24 cellular contexts compared by ENCODE assay signal in genomic region chr13:23949200-23949599, GRCh38. TPM values are rescaled to one million over a fixed set of nuclear protein-coding genes. Genes with fewer than 3 reads are reported as not detected.
"Had no signal": no experiment of that assay in that cellular context is flagged by ENCODE, and none has a peak within 500 bp of the region (broad histone marks: within the 10 kb centered on the region; RNA-seq: fewer than 3 reads in every experiment).

No MANE protein-coding gene starts in this region.

- H3K4me1 ChIP-seq: heart left ventricle, psoas muscle, right lobe of liver, suprapubic skin, tibial artery, upper lobe of left lung, uterus had no signal

- H3K4me1 Mint-ChIP-seq: naive B cell; nephron; stimulated activated effector memory CD8-positive, alpha-beta T cell treated with anti-CD3 and anti-CD28 coated beads, Interleukin-12 subunit alpha, Interleukin-12 subunit beta, amount 100 ng/mL, for 72 hours had no signal

- H3K4me3 ChIP-seq: heart left ventricle, lung, psoas muscle, right lobe of liver, suprapubic skin, tibial artery, upper lobe of left lung, uterus had no signal

- H3K36me3 Mint-ChIP-seq: naive B cell; stimulated activated effector memory CD8-positive, alpha-beta T cell treated with anti-CD3 and anti-CD28 coated beads, Interleukin-12 subunit alpha, Interleukin-12 subunit beta, amount 100 ng/mL, for 72 hours had no signal

- H3K27ac ChIP-seq: heart left ventricle, psoas muscle, right lobe of liver, suprapubic skin, tibial artery, upper lobe of left lung, uterus had no signal

- H3K4me3 Mint-ChIP-seq: naive B cell; nephron; stimulated activated effector memory CD8-positive, alpha-beta T cell treated with anti-CD3 and anti-CD28 coated beads, Interleukin-12 subunit alpha, Interleukin-12 subunit beta, amount 100 ng/mL, for 72 hours had no signal

- H3K27ac Mint-ChIP-seq: nephron; stimulated activated effector memory CD8-positive, alpha-beta T cell treated with anti-CD3 and anti-CD28 coated beads, Interleukin-12 subunit alpha, Interleukin-12 subunit beta, amount 100 ng/mL, for 72 hours had no signal

- H3K9me3 ChIP-seq: heart left ventricle, psoas muscle, right lobe of liver, suprapubic skin, tibial artery, upper lobe of left lung, uterus had no signal

- H3K36me3 ChIP-seq: heart left ventricle, right lobe of liver, suprapubic skin, tibial artery, upper lobe of left lung, uterus had no signal

- H3K27me3 ChIP-seq: right lobe of liver, upper lobe of left lung, uterus had no signal

- H3K9me3 Mint-ChIP-seq: naive B cell; nephron; stimulated activated effector memory CD8-positive, alpha-beta T cell treated with anti-CD3 and anti-CD28 coated beads, Interleukin-12 subunit alpha, Interleukin-12 subunit beta, amount 100 ng/mL, for 72 hours had no signal

- DNase-seq: effector CD8-positive, alpha-beta T cell; heart left ventricle; hippocampal formation; left colon; left ventricle myocardium superior; mesenchymal stem cell; naive B cell; psoas muscle; retina; right lobe of liver; stimulated activated CD4-positive, alpha-beta T cell treated with anti-CD3 and anti-CD28 coated beads, Interleukin-4, amount 100 ng/mL, for 1 hour; stimulated activated CD8-positive, alpha-beta memory T cell treated with anti-CD3 and anti-CD28 coated beads, Interleukin-4, amount 100 ng/mL, for 48 hours; stimulated activated naive CD8-positive, alpha-beta T cell treated with anti-CD3 and anti-CD28 coated beads, Interleukin-15, Interleukin-2, amounts not matched to agents 100 U/mL and 50 U/mL, for 24 hours; tibial artery; uterus had no signal

RNA-seq across cellular contexts. Expression of gene C1QTNF9B, which starts 51.9 kb away (rescaled TPM):
- total RNA-seq: dermis microvascular lymphatic vessel endothelial cell, glomerular endothelial cell, kidney epithelial cell, left colon, omental fat pad, upper lobe of left lung had no signal
- polyA plus RNA-seq: lung had no signal
